ENCODE assay signal across 9 cellular contexts in the genomic region with DNA sequence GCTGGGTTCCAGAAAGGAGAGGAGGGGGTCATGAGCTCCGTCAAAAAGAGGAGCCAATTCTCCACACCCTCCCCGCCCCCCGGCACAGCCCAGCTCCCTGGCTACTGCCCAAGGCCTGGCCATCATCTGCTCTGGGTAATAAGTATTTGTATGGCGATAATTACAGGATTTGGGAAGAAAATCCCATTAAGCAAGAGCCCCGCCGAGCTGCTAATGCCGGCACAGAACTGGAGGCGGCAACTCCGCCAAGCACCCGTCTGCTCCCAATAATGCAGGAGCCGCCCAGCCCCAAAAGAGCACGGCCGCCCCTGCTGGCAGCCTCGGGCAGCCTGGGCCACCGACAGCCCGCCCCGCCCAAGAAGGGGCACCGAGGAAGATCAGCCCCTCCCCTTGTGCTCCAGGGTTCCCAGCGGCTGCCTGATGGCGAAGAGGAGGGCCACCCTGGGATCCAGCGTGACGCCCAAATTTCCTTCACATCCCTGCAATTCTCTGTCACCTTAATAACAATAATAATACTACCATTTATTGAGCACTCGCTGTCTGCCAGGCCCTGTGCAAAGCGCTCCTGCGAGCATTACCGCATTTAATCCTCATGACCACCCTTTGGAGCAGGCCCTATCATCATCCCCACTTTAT. TPM values are rescaled to one million over a fixed set of nuclear protein-coding genes. Genes with fewer than 3 reads are reported as not detected.
DNase-seq lines count a peak whose midpoint lies in the region; ATAC-seq and TF ChIP-seq lines count a peak whose summit lies in the region.
"Had no signal": no experiment of that assay in that cellular context is flagged by ENCODE, and none has a peak within 500 bp of the region (broad histone marks: within the 10 kb centered on the region; RNA-seq: fewer than 3 reads in every experiment).

No MANE protein-coding gene starts in this region.

- no peaks in the 10 kb centered on the region for H3K36me3 Mint-ChIP-seq in endothelial cell (ENCODE audit: low read depth, unreplicated experiment)

- H3K27me3 Mint-ChIP-seq in endothelial cell (ENCODE audit: unreplicated experiment), result peaks cover 14% of the 10 kb centered on the region

- peaks cover 3% of the 10 kb centered on the region for H3K4me1 Mint-ChIP-seq in endothelial cell (ENCODE audit: unreplicated experiment)
- H3K4me1 Mint-ChIP-seq: activated T-helper 17 cell treated with anti-CD3 and anti-CD28 coated beads, Interleukin-2, amount 50 U/mL, for 72 hours had no signal

- 42 to 53% methylated on average over 8 to 26 of the region's 26 CpGs for WGBS in body of pancreas, 2 donors

- H3K27me3 ChIP-seq in body of pancreas, result peaks cover 0 to 1% of the 10 kb centered on the region in 2 donors

- H3K27ac Mint-ChIP-seq in endothelial cell (ENCODE audit: unreplicated experiment), result no peak overlapping the region
- H3K27ac Mint-ChIP-seq: activated T-helper 17 cell treated with anti-CD3 and anti-CD28 coated beads, Interleukin-2, amount 50 U/mL, for 72 hours had no signal

- TF ChIP-seq CTCF in GM12864 (IDR thresholded peaks at IDR 0.05; ENCODE audit: low read depth, low read length, missing control alignments) (peak; percentile 25), endothelial cell (IDR thresholded peaks at IDR 0.05; ENCODE audit: unreplicated experiment) (no peak), body of pancreas (IDR thresholded peaks at IDR 0.05) (no peak)

- ATAC-seq in HG03469 (IDR thresholded peaks at IDR 0.05; ENCODE audit: unreplicated experiment) (no peak), GM21529 (IDR thresholded peaks at IDR 0.05; ENCODE audit: unreplicated experiment) (no peak), body of pancreas (no peak)
- ATAC-seq: activated T-helper 17 cell treated with anti-CD3 and anti-CD28 coated beads, Interleukin-2, amount 50 U/mL, for 72 hours had no signal

- no peak for DNase-seq in GM12864 (ENCODE audit: low read depth)
- DNase-seq in NCI-H446 (lab: John Stamatoyannopoulos, UW), result peak; percentile 22 to 73
- peak; percentile 55 for DNase-seq in endothelial cell (ENCODE audit: low spot score)
- peak; percentile 22 for DNase-seq in occipital lobe (lab: John Stamatoyannopoulos, UW)
- DNase-seq in cortex of kidney (lab: John Stamatoyannopoulos, UW), result no peak
- DNase-seq in body of pancreas, result no peak

- H3K9me3 ChIP-seq in body of pancreas, result no peaks in the 10 kb centered on the region

- H3K4me1 ChIP-seq in body of pancreas, result no peaks in the 10 kb centered on the region

- no peaks in the 10 kb centered on the region for H3K9me3 Mint-ChIP-seq in endothelial cell (ENCODE audit: unreplicated experiment)
- H3K9me3 Mint-ChIP-seq: activated T-helper 17 cell treated with anti-CD3 and anti-CD28 coated beads, Interleukin-2, amount 50 U/mL, for 72 hours had no signal

- no peak for TF ChIP-seq POLR2A in body of pancreas (IDR thresholded peaks at IDR 0.05)

- H3K27ac ChIP-seq in body of pancreas, result no peak overlapping the region

- H3K4me3 Mint-ChIP-seq in endothelial cell (ENCODE audit: unreplicated experiment), result no peak overlapping the region
- H3K4me3 Mint-ChIP-seq: activated T-helper 17 cell treated with anti-CD3 and anti-CD28 coated beads, Interleukin-2, amount 50 U/mL, for 72 hours had no signal

- intact Hi-C loops in body of pancreas (cut with DNase I), result no loop called here

- H3K36me3 ChIP-seq in body of pancreas (replicated peaks in 1 of 2; ENCODE audit: insufficient read depth in 1 of 2, low read depth in 2 of 2), result no peaks in the 10 kb centered on the region

- H3K4me3 ChIP-seq in GM12864 (ENCODE audit: low read depth, low read length), result no peak overlapping the region
- no peak overlapping the region for H3K4me3 ChIP-seq in body of pancreas

RNA-seq across cellular contexts. Expression of gene SLIT1, which starts 5.9 kb away (rescaled TPM):
- 0.54 TPM for total RNA-seq in endothelial cell (ENCODE audit: unreplicated experiment)
- 42.7 TPM for total RNA-seq in occipital lobe
- total RNA-seq in body of pancreas, result under 1 TPM; 0.78 to 0.99 TPM

Comparison
In these comparisons a context has a peak if more than half of its experiments do, and no peak if none do; other contexts are left out.
1. DNase-seq: peak in NCI-H446 (2 of 2), endothelial cell (single experiment) and occipital lobe (single experiment); none in GM12864 (single experiment), cortex of kidney (single experiment) and body of pancreas (0 of 4).
2. RNA of gene SLIT1, which starts 5.9 kb away (total RNA-seq): 42.7 TPM in occipital lobe (single experiment); 0.78 to 0.99 TPM in body of pancreas and 0.54 TPM in endothelial cell (single experiment); every median in the first group is over 10 times any median in the second.